Comparison of ENCODE assay signal across 11 cellular contexts in genomic region chr5:125257057-125257970, GRCh38.
DNase-seq lines count a peak whose midpoint lies in the region; ATAC-seq and TF ChIP-seq lines count a peak whose summit lies in the region.
"Had no signal": no experiment of that assay in that cellular context is flagged by ENCODE, and none has a peak within 500 bp of the region (broad histone marks: within the 10 kb centered on the region; RNA-seq: fewer than 3 reads in every experiment).

No MANE protein-coding gene starts in this region.

- H3K9ac ChIP-seq in adipocyte (ENCODE audit: low read length), result no peak overlapping the region

- H3K36me3 ChIP-seq in adipocyte (ENCODE audit: control insufficient read depth, insufficient read depth, low read length, severe bottlenecking) (no peaks in the 10 kb centered on the region), right atrium auricular region (no peaks in the 10 kb centered on the region)
- H3K36me3 ChIP-seq: SJCRH30 had no signal

- H3K4me3 ChIP-seq in adipocyte (ENCODE audit: low read length) (no peak overlapping the region), right atrium auricular region (no peak overlapping the region)
- H3K4me3 ChIP-seq: SJCRH30 had no signal

- no peaks in the 10 kb centered on the region for H3K4me1 ChIP-seq in adipocyte (ENCODE audit: control insufficient read depth, insufficient read depth, low read length)
- H3K4me1 ChIP-seq in right atrium auricular region, result peaks cover 0 to 8% of the 10 kb centered on the region in 2 donors
- H3K4me1 ChIP-seq in foreskin keratinocyte, result no peaks in the 10 kb centered on the region

- DNase-seq in AG20443 (ENCODE audit: low spot score) (peak; percentile 19), HuH-7 (ENCODE audit: low spot score) (peak; percentile 13), adipocyte (ENCODE audit: low read depth) (peak; percentile 34), right atrium auricular region (ENCODE audit: low spot score) (no peak), hypothalamus (lab: John Stamatoyannopoulos, UW) (no peak), foreskin keratinocyte (no peak), GM13977 (ENCODE audit: low spot score) (no peak)
- DNase-seq: activated B cell treated with CpG ODN at 0.5 μM for 24 hours, natural killer cell, SJCRH30 had no signal

- H3K9me3 ChIP-seq in adipocyte (ENCODE audit: control insufficient read depth, low read length) (peaks cover 29% of the 10 kb centered on the region), right atrium auricular region (peaks cover 3 to 13% of the 10 kb centered on the region in 2 donors)

- H3K27me3 ChIP-seq in adipocyte (replicated peaks; ENCODE audit: control insufficient read depth, insufficient read depth, low read length) (no peaks in the 10 kb centered on the region), right atrium auricular region (no peaks in the 10 kb centered on the region), foreskin keratinocyte (no peaks in the 10 kb centered on the region)
- H3K27me3 ChIP-seq: SJCRH30 had no signal

- in situ Hi-C loops in GM13977 (cut with MboI; ENCODE audit: low pct_unique_long_range_greater_than_20kb, low sequenced_read_pairs, unreplicated experiment), result no loop called here

- no peak for TF ChIP-seq CTCF in right atrium auricular region (IDR thresholded peaks at IDR 0.05)
- TF ChIP-seq CTCF in foreskin keratinocyte (conservative IDR thresholded peaks at IDR 0.05), result no peak
- no peak for TF ChIP-seq CTCF in GM13977 (IDR thresholded peaks at IDR 0.05; ENCODE audit: extremely low read depth, insufficient read depth, missing control alignments)

- H3K27ac ChIP-seq in right atrium auricular region (peak overlapping the region; percentile 29 to 79), foreskin keratinocyte (no peak overlapping the region)
- H3K27ac ChIP-seq: SJCRH30 had no signal

- ATAC-seq in HG02798 (IDR thresholded peaks at IDR 0.05; ENCODE audit: poor library complexity, unreplicated experiment), result no peak
- ATAC-seq in foreskin keratinocyte, result no peak
- ATAC-seq: natural killer cell had no signal

Comparison
In these comparisons a context has a peak if more than half of its experiments do, and no peak if none do; other contexts are left out.
1. DNase-seq: peak in AG20443 (single experiment), HuH-7 (single experiment) and adipocyte (single experiment); none in right atrium auricular region (single experiment), hypothalamus (0 of 51), foreskin keratinocyte (0 of 2) and GM13977 (single experiment).